ENCODE assay signal across 8 cellular contexts in the genomic region with DNA sequence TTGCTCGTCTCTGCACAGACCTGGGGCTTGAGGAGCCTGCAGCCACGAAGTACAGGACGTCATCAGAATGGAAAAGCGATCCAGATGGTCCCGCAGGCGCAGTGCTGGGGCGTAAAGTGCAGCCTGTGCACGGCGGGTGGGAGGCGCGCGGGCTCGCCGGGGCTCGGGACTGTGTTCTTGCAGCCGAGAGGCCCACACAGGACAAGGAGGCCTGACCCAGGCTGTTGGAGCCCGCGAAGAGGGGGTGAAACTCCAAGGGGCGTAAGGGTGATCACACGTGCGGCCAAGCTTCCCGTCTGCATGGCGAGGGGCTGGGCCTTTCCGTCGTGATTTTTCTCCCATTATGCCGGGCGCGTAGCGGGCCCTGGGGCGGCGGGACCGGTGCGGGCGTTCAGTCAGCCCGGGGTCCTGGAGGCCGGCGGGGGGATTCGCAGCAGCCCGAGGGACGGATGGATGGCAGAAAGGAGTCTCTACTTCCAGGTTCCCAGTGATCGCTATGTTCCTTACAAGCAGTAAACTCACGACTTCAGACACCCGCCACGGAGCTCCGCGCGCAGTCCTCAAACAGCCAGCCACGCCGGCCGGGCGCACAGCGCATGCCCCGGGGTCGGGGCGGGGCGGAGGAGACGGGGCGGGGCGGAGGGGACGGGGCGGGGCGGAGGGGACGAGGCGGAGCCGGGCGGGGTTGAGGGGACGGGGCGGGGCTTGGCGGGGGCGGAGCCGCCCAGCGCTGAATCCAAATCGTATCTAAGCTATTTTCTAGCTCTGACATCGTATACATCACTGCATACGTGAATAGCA.
DNase-seq lines count a peak whose midpoint lies in the region; ATAC-seq and TF ChIP-seq lines count a peak whose summit lies in the region.

No MANE protein-coding gene starts in this region.

- H3K4me1 Mint-ChIP-seq in neural progenitor cell, result peaks cover 14% of the 10 kb centered on the region
- H3K4me1 Mint-ChIP-seq in stimulated activated naive CD8-positive, alpha-beta T cell treated with anti-CD3 and anti-CD28 coated beads, Interleukin-15, Interleukin-2, amounts not matched to agents 100 ng/mL and 50 ng/mL, for 24 hours (ENCODE audit: low read depth), result peaks cover 31% of the 10 kb centered on the region

- H3K9ac ChIP-seq in neural progenitor cell, result no peak overlapping the region

- H3K27ac ChIP-seq in RWPE2 (ENCODE audit: poor library complexity, severe bottlenecking) (peak overlapping the region; percentile 12), neural progenitor cell (no peak overlapping the region)

- H3K27me3 Mint-ChIP-seq in neural progenitor cell (ENCODE audit: insufficient read depth, low read depth), result peaks cover 9% of the 10 kb centered on the region
- peaks cover 30% of the 10 kb centered on the region for H3K27me3 Mint-ChIP-seq in stimulated activated naive CD8-positive, alpha-beta T cell treated with anti-CD3 and anti-CD28 coated beads, Interleukin-15, Interleukin-2, amounts not matched to agents 100 ng/mL and 50 ng/mL, for 24 hours

- H3K27ac Mint-ChIP-seq in neural progenitor cell, result no peak overlapping the region
- H3K27ac Mint-ChIP-seq in stimulated activated naive CD8-positive, alpha-beta T cell treated with anti-CD3 and anti-CD28 coated beads, Interleukin-15, Interleukin-2, amounts not matched to agents 100 ng/mL and 50 ng/mL, for 24 hours, result peak overlapping the region; percentile 60

- peaks cover 10% of the 10 kb centered on the region for H3K36me3 Mint-ChIP-seq in neural progenitor cell
- H3K36me3 Mint-ChIP-seq in stimulated activated naive CD8-positive, alpha-beta T cell treated with anti-CD3 and anti-CD28 coated beads, Interleukin-15, Interleukin-2, amounts not matched to agents 100 ng/mL and 50 ng/mL, for 24 hours (ENCODE audit: low read depth), result peaks cover 26% of the 10 kb centered on the region

- 0 out of 2 replicates have a peak, but pooled peaks cover 10% of the 10 kb centered on the region for H3K36me3 ChIP-seq in RWPE2 (ENCODE audit: low read depth)
- no peaks in the 10 kb centered on the region for H3K36me3 ChIP-seq in neural progenitor cell

- H3K4me1 ChIP-seq in RWPE2 (ENCODE audit: insufficient read depth, poor library complexity, severe bottlenecking) (peaks cover 11% of the 10 kb centered on the region), neural progenitor cell (no peaks in the 10 kb centered on the region)

- H3K9me3 ChIP-seq in RWPE2 (ENCODE audit: severe bottlenecking), result no peaks in the 10 kb centered on the region
- peaks cover 7% of the 10 kb centered on the region for H3K9me3 ChIP-seq in neural progenitor cell (ENCODE audit: low read depth)

- H3K27me3 ChIP-seq in RWPE2 (ENCODE audit: insufficient read depth, poor library complexity, severe bottlenecking), result no peaks in the 10 kb centered on the region
- H3K27me3 ChIP-seq in neural progenitor cell, result no peaks in the 10 kb centered on the region

- DNase-seq in GM13976 (ENCODE audit: low spot score) (peak; percentile 81), HT1080 (ENCODE audit: low read depth) (peak; percentile 74), RWPE2 (ENCODE audit: low spot score) (peak; percentile 74), activated gamma-delta T cell (lab: John Stamatoyannopoulos, UW) (peak; percentile 71), fibroblast of villous mesenchyme (ENCODE audit: low read depth) (peak; percentile 93), neural progenitor cell (ENCODE audit: low spot score) (no peak), NK-92 (lab: John Stamatoyannopoulos, UW; ENCODE audit: unreplicated experiment) (no peak)

- H2AFZ ChIP-seq in neural progenitor cell (replicated peaks), result no peak overlapping the region

- H3K4me2 ChIP-seq in neural progenitor cell, result no peak overlapping the region

- TF ChIP-seq CTCF in GM13976 (IDR thresholded peaks at IDR 0.05; ENCODE audit: borderline replicate concordance, control extremely low read depth, extremely low read depth, insufficient read depth, missing control alignments) (no peak), RWPE2 (IDR thresholded peaks at IDR 0.05; ENCODE audit: poor library complexity, severe bottlenecking) (no peak), fibroblast of villous mesenchyme (IDR thresholded peaks at IDR 0.05; ENCODE audit: insufficient read depth, low read depth, low read length) (no peak), neural progenitor cell (IDR thresholded peaks at IDR 0.05) (no peak)

- ATAC-seq in RWPE2 (ENCODE audit: low read depth), result peak; percentile 89

- H3K4me3 Mint-ChIP-seq in neural progenitor cell, result peak overlapping the region; percentile 89
- peak overlapping the region; percentile 85 for H3K4me3 Mint-ChIP-seq in stimulated activated naive CD8-positive, alpha-beta T cell treated with anti-CD3 and anti-CD28 coated beads, Interleukin-15, Interleukin-2, amounts not matched to agents 100 ng/mL and 50 ng/mL, for 24 hours

- peaks cover 10% of the 10 kb centered on the region for H3K9me3 Mint-ChIP-seq in neural progenitor cell
- peaks cover 6% of the 10 kb centered on the region for H3K9me3 Mint-ChIP-seq in stimulated activated naive CD8-positive, alpha-beta T cell treated with anti-CD3 and anti-CD28 coated beads, Interleukin-15, Interleukin-2, amounts not matched to agents 100 ng/mL and 50 ng/mL, for 24 hours

- no peaks in the 10 kb centered on the region for H4K20me1 ChIP-seq in neural progenitor cell (ENCODE audit: low read depth)

- H3K4me3 ChIP-seq in RWPE2 (ENCODE audit: severe bottlenecking), result peak overlapping the region; percentile 80
- H3K4me3 ChIP-seq in fibroblast of villous mesenchyme (ENCODE audit: low read depth, low read length), result peak overlapping the region; percentile 81
- no peak overlapping the region for H3K4me3 ChIP-seq in neural progenitor cell

- in situ Hi-C loops in GM13976 (cut with MboI; ENCODE audit: low sequenced_read_pairs, unreplicated experiment), result no loop called here

- H3F3A ChIP-seq in neural progenitor cell (ENCODE audit: low read depth), result no peaks in the 10 kb centered on the region

- H3K79me2 ChIP-seq in neural progenitor cell (ENCODE audit: low read depth), result no peaks in the 10 kb centered on the region

Comparison
In these comparisons a context has a peak if more than half of its experiments do, and no peak if none do; other contexts are left out.
1. DNase-seq: peak in GM13976 (single experiment), HT1080 (single experiment), RWPE2 (single experiment), activated gamma-delta T cell (single experiment) and fibroblast of villous mesenchyme (single experiment); none in neural progenitor cell (single experiment) and NK-92 (single experiment).